Comparison of ENCODE assay signal across 17 cellular contexts in the genomic region with DNA sequence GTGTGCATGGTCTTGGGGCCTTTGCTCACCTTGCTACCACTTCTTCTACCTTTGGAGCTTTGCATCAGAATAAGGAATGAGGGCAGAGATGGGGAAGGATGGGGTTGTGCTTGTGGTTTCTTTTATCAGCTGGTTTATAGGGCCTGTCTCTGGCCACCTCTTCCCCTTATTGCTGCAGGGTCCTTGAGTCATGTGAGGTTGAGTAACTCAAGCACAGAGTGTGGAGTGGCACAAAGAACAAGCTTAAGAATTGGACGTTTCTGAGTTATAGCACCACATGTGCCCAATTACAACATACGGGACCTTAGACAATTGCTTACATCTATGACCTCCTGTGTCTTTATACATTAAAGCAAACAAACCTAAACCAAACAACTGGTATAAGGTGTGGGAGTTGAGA.
"Had no signal": no experiment of that assay in that cellular context is flagged by ENCODE, and none has a peak within 500 bp of the region (broad histone marks: within the 10 kb centered on the region; RNA-seq: fewer than 3 reads in every experiment).

No MANE protein-coding gene starts in this region.

- H3K27me3 ChIP-seq: dorsolateral prefrontal cortex, hepatocyte had no signal

- H3K36me3 ChIP-seq: thoracic aorta had no signal

- DNase-seq: activated CD4-positive, alpha-beta T cell treated with anti-CD3 and anti-CD28 coated beads, Interleukin-2, amount 10 ng/mL, durations not matched to agents 24 days and 14 days; activated CD4-positive, CD25-positive, alpha-beta regulatory T cell; activated CD8-positive, alpha-beta memory T cell treated with anti-CD3 and anti-CD28 coated beads, Interleukin-2, amount 50 U/mL, for 4 hours; activated CD8-positive, alpha-beta T cell treated with anti-CD3 and anti-CD28 coated beads, Interleukin-2, amount 10 ng/mL, durations not matched to agents 7 days and 5 days; activated gamma-delta T cell; activated T-cell treated with anti-CD3 and anti-CD28 coated beads, Interleukin-2, amount 50 U/mL, for 72 hours; amniotic stem cell; dorsolateral prefrontal cortex; erythroblast; mesendoderm; posterior cingulate gyrus had no signal

- H3K9me3 ChIP-seq: thoracic aorta had no signal

- ATAC-seq: activated CD8-positive, alpha-beta T cell treated with anti-CD3 and anti-CD28 coated beads, Interleukin-2, amount 10 ng/mL, durations not matched to agents 7 days and 5 days; activated naive CD4-positive, alpha-beta T cell treated with anti-CD3 and anti-CD28 coated beads, Interleukin-2, amount 50 U/mL, for 72 hours; activated T-cell treated with anti-CD3 and anti-CD28 coated beads, Interleukin-2, amount 50 U/mL, for 72 hours; left lobe of liver; natural killer cell treated with Interleukin-12 subunit alpha and Interleukin-12 subunit beta and Interleukin-15 and Interleukin-18, amount 100 ng/mL, for 72 hours; stimulated activated effector memory CD8-positive, alpha-beta T cell treated with anti-CD3 and anti-CD28 coated beads, Interleukin-12 subunit alpha, Interleukin-12 subunit beta, amount 100 ng/mL, for 72 hours had no signal

- H3K4me2 ChIP-seq: hepatocyte had no signal

- H3K79me2 ChIP-seq: hepatocyte had no signal

- H2AFZ ChIP-seq: hepatocyte had no signal

- H3K4me3 ChIP-seq: dorsolateral prefrontal cortex, hepatocyte, thoracic aorta had no signal

- H3K27ac ChIP-seq: hepatocyte, thoracic aorta had no signal
